In the genomic region with DNA sequence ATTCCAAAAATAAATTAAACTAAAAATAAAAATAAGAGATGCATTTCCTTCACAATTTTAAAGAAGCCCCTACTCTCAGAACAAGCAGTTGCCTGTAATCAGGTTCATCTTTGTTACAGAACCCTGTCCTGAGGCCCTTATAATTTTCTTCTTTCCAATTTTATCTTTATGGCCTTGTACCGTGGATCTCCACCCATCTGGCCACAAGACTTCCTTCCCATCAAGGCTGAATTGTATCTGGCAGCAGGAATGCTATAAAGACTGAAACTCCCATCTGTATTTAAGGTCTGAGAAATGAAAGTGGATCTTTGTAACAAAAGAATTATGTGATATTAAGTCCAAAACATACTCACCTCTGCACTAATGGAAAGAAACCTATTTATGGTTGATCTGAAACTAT, we compare ENCODE assay signal across 1 cellular context.
TF ChIP-seq lines count a peak whose summit lies in the region.

No MANE protein-coding gene starts in this region.

TF ChIP-seq in WTC11, 78 proteins besides CTCF, POLR2A, EP300 and RAD21 (continued from another document):
- TF ChIP-seq CREB1 (CRISPR knock-in tag; IDR thresholded peaks at IDR 0.05) (no peak), NR3C1 (CRISPR knock-in tag; conservative IDR thresholded peaks at IDR 0.05; ENCODE audit: low read depth) (no peak), ZNF219 (CRISPR knock-in tag; IDR thresholded peaks at IDR 0.05; ENCODE audit: borderline replicate concordance) (no peak), FOXP1 (CRISPR knock-in tag; IDR thresholded peaks at IDR 0.05; ENCODE audit: borderline replicate concordance) (no peak)
- TF ChIP-seq, protein P1, sequence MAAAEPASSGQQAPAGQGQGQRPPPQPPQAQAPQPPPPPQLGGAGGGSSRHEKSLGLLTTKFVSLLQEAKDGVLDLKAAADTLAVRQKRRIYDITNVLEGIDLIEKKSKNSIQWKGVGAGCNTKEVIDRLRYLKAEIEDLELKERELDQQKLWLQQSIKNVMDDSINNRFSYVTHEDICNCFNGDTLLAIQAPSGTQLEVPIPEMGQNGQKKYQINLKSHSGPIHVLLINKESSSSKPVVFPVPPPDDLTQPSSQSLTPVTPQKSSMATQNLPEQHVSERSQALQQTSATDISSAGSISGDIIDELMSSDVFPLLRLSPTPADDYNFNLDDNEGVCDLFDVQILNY (CRISPR knock-in tag; IDR thresholded peaks at IDR 0.05), result no peak
- TF ChIP-seq, protein P2, sequence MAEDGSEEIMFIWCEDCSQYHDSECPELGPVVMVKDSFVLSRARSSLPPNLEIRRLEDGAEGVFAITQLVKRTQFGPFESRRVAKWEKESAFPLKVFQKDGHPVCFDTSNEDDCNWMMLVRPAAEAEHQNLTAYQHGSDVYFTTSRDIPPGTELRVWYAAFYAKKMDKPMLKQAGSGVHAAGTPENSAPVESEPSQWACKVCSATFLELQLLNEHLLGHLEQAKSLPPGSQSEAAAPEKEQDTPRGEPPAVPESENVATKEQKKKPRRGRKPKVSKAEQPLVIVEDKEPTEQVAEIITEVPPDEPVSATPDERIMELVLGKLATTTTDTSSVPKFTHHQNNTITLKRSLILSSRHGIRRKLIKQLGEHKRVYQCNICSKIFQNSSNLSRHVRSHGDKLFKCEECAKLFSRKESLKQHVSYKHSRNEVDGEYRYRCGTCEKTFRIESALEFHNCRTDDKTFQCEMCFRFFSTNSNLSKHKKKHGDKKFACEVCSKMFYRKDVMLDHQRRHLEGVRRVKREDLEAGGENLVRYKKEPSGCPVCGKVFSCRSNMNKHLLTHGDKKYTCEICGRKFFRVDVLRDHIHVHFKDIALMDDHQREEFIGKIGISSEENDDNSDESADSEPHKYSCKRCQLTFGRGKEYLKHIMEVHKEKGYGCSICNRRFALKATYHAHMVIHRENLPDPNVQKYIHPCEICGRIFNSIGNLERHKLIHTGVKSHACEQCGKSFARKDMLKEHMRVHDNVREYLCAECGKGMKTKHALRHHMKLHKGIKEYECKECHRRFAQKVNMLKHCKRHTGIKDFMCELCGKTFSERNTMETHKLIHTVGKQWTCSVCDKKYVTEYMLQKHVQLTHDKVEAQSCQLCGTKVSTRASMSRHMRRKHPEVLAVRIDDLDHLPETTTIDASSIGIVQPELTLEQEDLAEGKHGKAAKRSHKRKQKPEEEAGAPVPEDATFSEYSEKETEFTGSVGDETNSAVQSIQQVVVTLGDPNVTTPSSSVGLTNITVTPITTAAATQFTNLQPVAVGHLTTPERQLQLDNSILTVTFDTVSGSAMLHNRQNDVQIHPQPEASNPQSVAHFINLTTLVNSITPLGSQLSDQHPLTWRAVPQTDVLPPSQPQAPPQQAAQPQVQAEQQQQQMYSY (CRISPR knock-in tag; IDR thresholded peaks at IDR 0.05), result no peak
- TF ChIP-seq, protein P3, sequence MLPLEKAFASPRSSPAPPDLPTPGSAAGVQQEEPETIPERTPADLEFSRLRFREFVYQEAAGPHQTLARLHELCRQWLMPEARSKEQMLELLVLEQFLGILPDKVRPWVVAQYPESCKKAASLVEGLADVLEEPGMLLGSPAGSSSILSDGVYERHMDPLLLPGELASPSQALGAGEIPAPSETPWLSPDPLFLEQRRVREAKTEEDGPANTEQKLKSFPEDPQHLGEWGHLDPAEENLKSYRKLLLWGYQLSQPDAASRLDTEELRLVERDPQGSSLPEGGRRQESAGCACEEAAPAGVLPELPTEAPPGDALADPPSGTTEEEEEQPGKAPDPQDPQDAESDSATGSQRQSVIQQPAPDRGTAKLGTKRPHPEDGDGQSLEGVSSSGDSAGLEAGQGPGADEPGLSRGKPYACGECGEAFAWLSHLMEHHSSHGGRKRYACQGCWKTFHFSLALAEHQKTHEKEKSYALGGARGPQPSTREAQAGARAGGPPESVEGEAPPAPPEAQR (CRISPR knock-in tag; IDR thresholded peaks at IDR 0.05), result no peak
